Comparison of ENCODE assay signal across 1 cellular context in genomic region chr1:223776075-223776814, GRCh38.
TF ChIP-seq lines count a peak whose summit lies in the region.

No MANE protein-coding gene starts in this region.

TF ChIP-seq in K562, 482 proteins besides CTCF, POLR2A, EP300 and RAD21 (continued from another document and continues in another):
- TF ChIP-seq REST (CRISPR knock-in tag; IDR thresholded peaks at IDR 0.05; ENCODE audit: low read depth) (peak; percentile 36; the same call in 1 of the 2 replicates), FOXP4 (CRISPR knock-in tag; IDR thresholded peaks at IDR 0.05; ENCODE audit: borderline replicate concordance) (0 out of 2 replicates have a peak, but pooled peaks have one; percentile 74), SMAD2 (IDR thresholded peaks at IDR 0.05; ENCODE audit: low read depth, low read length) (no peak), EWSR1 (IDR thresholded peaks at IDR 0.05; ENCODE audit: borderline replicate concordance, low read depth, partially characterized antibody) (no peak), SAP30 (IDR thresholded peaks at IDR 0.05; ENCODE audit: borderline replicate concordance, insufficient read depth, low read depth, low read length, poor library complexity, severe bottlenecking) (no peak), ZNF217 (CRISPR knock-in tag; IDR thresholded peaks at IDR 0.05) (no peak), ZNF589 (CRISPR knock-in tag; IDR thresholded peaks at IDR 0.05; ENCODE audit: low read depth) (no peak; the same call in none of the 2 replicates), SP1 (CRISPR knock-in tag; IDR thresholded peaks at IDR 0.05) (0 out of 2 replicates have a peak, but pooled peaks have one; percentile 10), PYGO2 (tag; IDR thresholded peaks at IDR 0.05) (no peak), KDM4B (IDR thresholded peaks at IDR 0.05; ENCODE audit: borderline replicate concordance in 2 of 2, low read depth in 1 of 2) (no peak), MTA2 (IDR thresholded peaks at IDR 0.05; ENCODE audit: low read depth) (peak; percentile 41; the same call in 1 of the 2 replicates), CBX3 (IDR thresholded peaks at IDR 0.05; ENCODE audit: borderline replicate concordance in 1 of 2, low read length in 2 of 2) (no peak), PATZ1 (CRISPR knock-in tag; IDR thresholded peaks at IDR 0.05; ENCODE audit: borderline replicate concordance) (no peak), KLF13 (tag; IDR thresholded peaks at IDR 0.05; ENCODE audit: borderline replicate concordance, low read depth) (no peak), SUPT5H (IDR thresholded peaks at IDR 0.05) (peak; percentile 63), ZNF778 (CRISPR knock-in tag; IDR thresholded peaks at IDR 0.05) (no peak), NCOR1 (IDR thresholded peaks at IDR 0.05) (no peak; the same call in 1 of the 2 replicates), CHD1 (IDR thresholded peaks at IDR 0.05; ENCODE audit: low read length) (no peak), PURB (CRISPR knock-in tag; IDR thresholded peaks at IDR 0.05; ENCODE audit: low read depth) (no peak), TAF7 (tag; IDR thresholded peaks at IDR 0.05) (no peak), SAFB2 (IDR thresholded peaks at IDR 0.05; ENCODE audit: borderline replicate concordance, low read depth, low read length, severe bottlenecking) (no peak), TARDBP (IDR thresholded peaks at IDR 0.05) (no peak; the same call in 1 of the 2 replicates), HDAC2 (IDR thresholded peaks at IDR 0.05) (peak; percentile 50; the same call in 1 of the 2 replicates), SIN3B (IDR thresholded peaks at IDR 0.05; ENCODE audit: low read depth) (no peak), ZNF212 (CRISPR knock-in tag; IDR thresholded peaks at IDR 0.05) (no peak), DIDO1 (tag; IDR thresholded peaks at IDR 0.05; ENCODE audit: low read depth) (no peak), SMC3 (conservative IDR thresholded peaks at IDR 0.05; ENCODE audit: insufficient read depth, low read depth, low read length) (no peak), SFPQ (IDR thresholded peaks at IDR 0.05; ENCODE audit: low read depth, low read length) (no peak), ZNF696 (CRISPR knock-in tag; conservative IDR thresholded peaks at IDR 0.05) (no peak), CEBPZ (IDR thresholded peaks at IDR 0.05; ENCODE audit: borderline replicate concordance, low read depth, low read length) (no peak), ZNF232 (CRISPR knock-in tag; IDR thresholded peaks at IDR 0.05) (no peak), ZFP36 (IDR thresholded peaks at IDR 0.05; ENCODE audit: low read depth, low read length, partially characterized antibody) (peak; percentile 67), GABPB2 (CRISPR knock-in tag; conservative IDR thresholded peaks at IDR 0.05) (no peak), CHD7 (IDR thresholded peaks at IDR 0.05; ENCODE audit: low read depth, low read length) (no peak)
